ENCODE assay signal across 1 cellular context in genomic region chrX:10415704-10416001, GRCh38.
TF ChIP-seq lines count a peak whose summit lies in the region.

No MANE protein-coding gene starts in this region.

TF ChIP-seq in neural cell, 6 proteins besides CTCF, POLR2A, EP300 and RAD21 (continued from another document):
- no peak for TF ChIP-seq REST (IDR thresholded peaks at IDR 0.05; ENCODE audit: borderline replicate concordance)
- no peak for TF ChIP-seq POLR2AphosphoS5 (IDR thresholded peaks at IDR 0.05)
- no peak for TF ChIP-seq SMC3 (conservative IDR thresholded peaks at IDR 0.05; ENCODE audit: poor library complexity)
- TF ChIP-seq TAF1 (IDR thresholded peaks at IDR 0.05; ENCODE audit: low read depth), result no peak
- TF ChIP-seq MXI1 (conservative IDR thresholded peaks at IDR 0.05; ENCODE audit: poor library complexity, severe bottlenecking), result no peak
